Comparison of ENCODE assay signal across 8 cellular contexts in the genomic region with DNA sequence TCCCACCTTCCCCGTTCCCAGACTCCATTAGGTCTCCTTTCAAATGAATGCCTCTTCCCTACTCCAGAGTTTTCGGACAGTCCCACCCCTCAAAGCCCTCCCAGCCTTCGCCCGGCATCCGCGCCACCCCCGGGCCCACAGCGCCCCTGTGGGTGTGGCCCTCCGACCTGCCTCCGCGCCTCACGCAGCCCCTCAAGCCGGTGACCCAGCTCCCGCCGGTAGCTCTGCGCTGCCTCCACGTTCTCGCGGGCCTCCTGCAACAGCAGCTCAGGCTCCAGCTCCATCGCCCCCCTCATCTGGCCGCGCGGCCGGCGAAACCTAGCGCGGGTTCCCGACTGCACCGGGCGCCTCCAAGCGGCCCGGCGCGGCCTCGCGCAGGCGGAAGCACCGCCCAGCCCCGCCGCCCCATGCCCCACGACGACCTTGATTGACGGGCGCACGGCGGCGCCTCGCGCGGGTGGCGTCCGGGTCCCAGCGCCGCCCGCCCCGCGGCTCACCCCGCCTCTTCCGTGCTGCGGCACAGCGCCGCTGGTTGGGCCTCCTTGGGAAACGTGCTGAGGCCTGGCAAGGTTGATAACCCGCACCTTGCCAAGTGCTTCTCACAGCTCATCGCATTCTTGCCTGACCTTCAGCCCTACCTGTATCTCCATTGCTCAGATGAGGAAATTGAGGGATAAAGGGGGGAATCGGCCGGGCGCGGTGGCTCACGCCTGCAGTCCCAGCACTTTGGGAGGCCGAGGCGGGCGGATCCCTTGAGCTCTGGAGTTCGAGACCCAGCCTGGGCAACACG. TPM values are rescaled to one million over a fixed set of nuclear protein-coding genes. Genes with fewer than 3 reads are reported as not detected.
DNase-seq lines count a peak whose midpoint lies in the region; ATAC-seq and TF ChIP-seq lines count a peak whose summit lies in the region.

A gene with protein sequence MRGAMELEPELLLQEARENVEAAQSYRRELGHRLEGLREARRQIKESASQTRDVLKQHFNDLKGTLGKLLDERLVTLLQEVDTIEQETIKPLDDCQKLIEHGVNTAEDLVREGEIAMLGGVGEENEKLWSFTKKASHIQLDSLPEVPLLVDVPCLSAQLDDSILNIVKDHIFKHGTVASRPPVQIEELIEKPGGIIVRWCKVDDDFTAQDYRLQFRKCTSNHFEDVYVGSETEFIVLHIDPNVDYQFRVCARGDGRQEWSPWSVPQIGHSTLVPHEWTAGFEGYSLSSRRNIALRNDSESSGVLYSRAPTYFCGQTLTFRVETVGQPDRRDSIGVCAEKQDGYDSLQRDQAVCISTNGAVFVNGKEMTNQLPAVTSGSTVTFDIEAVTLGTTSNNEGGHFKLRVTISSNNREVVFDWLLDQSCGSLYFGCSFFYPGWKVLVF (minus strand): TSS at position 337 of the 790 bp plus-strand sequence. CDS start 41 bp downstream, at position 296.

- DNase-seq in Daoy (ENCODE audit: low read depth) (peak; percentile 96), GM23248 (peak; percentile 97), LHCN-M2 (ENCODE audit: low read depth) (peak; percentile 88), RPMI7951 (ENCODE audit: low read depth) (peak; percentile 88), fibroblast of lung (ENCODE audit: low read depth in 2 of 2) (peak; percentile 86 to 88)
- peak; percentile 90 for DNase-seq in activated T-helper 1 cell treated with anti-CD3 and anti-CD28 coated beads, Interleukin-12 subunit alpha, Interleukin-12 subunit beta, Interleukin-2, Interleukin-4 antibody, amounts not matched to agents 30 ng/mL and 10 ng/mL and 1 ng/mL, durations not matched to agents 14 hours and 24 hours and 36 hours (ENCODE audit: low spot score)
- DNase-seq in naive thymus-derived CD8-positive, alpha-beta T cell, result peak; percentile 86 to 94 (median 89)
- DNase-seq in stimulated activated naive B cell treated with anti-CD40 and anti-IgM and Interleukin-4, amounts not matched to agents 10 μg/mL and 1 μg/mL and 100 μg/mL, for 72 hours, result peak; percentile 91

- no peaks in the 10 kb centered on the region for H3K27me3 Mint-ChIP-seq in activated T-helper 1 cell treated with anti-CD3 and anti-CD28 coated beads, Interleukin-12 subunit alpha, Interleukin-12 subunit beta, Interleukin-2, Interleukin-4 antibody, amounts not matched to agents 30 ng/mL and 10 ng/mL and 1 ng/mL, durations not matched to agents 14 hours and 24 hours and 36 hours (ENCODE audit: insufficient read depth)
- no peaks in the 10 kb centered on the region for H3K27me3 Mint-ChIP-seq in naive thymus-derived CD8-positive, alpha-beta T cell
- no peaks in the 10 kb centered on the region for H3K27me3 Mint-ChIP-seq in stimulated activated naive B cell treated with anti-CD40 and anti-IgM and Interleukin-4, amounts not matched to agents 10 μg/mL and 1 μg/mL and 100 μg/mL, for 72 hours

- H3F3A ChIP-seq in GM23248 (ENCODE audit: insufficient read depth), result peaks cover 13% of the 10 kb centered on the region; the same call in 1 of the 2 replicates

- no peaks in the 10 kb centered on the region for H3K27me3 ChIP-seq in GM23248 (replicated peaks; ENCODE audit: insufficient read depth)
- H3K27me3 ChIP-seq in fibroblast of lung (ENCODE audit: control insufficient read depth, insufficient read depth, low read length), result no peaks in the 10 kb centered on the region

- TF ChIP-seq CTCF in fibroblast of lung (conservative IDR thresholded peaks at IDR 0.05 in 1 of 2, IDR thresholded peaks at IDR 0.05 in 1 of 2; ENCODE audit: low read depth in 1 of 2, low read length in 2 of 2), result peak in 1 of 2 donors; percentile 35

- peaks cover 30% of the 10 kb centered on the region for H3K4me1 Mint-ChIP-seq in activated T-helper 1 cell treated with anti-CD3 and anti-CD28 coated beads, Interleukin-12 subunit alpha, Interleukin-12 subunit beta, Interleukin-2, Interleukin-4 antibody, amounts not matched to agents 30 ng/mL and 10 ng/mL and 1 ng/mL, durations not matched to agents 14 hours and 24 hours and 36 hours (ENCODE audit: low read depth)
- H3K4me1 Mint-ChIP-seq in naive thymus-derived CD8-positive, alpha-beta T cell, result peaks cover 15 to 42% (median 31%) of the 10 kb centered on the region in 4 donors
- peaks cover 19 to 40% of the 10 kb centered on the region in 2 donors for H3K4me1 Mint-ChIP-seq in stimulated activated naive B cell treated with anti-CD40 and anti-IgM and Interleukin-4, amounts not matched to agents 10 μg/mL and 1 μg/mL and 100 μg/mL, for 72 hours

- H3K9ac ChIP-seq in GM23248, result peak within 1 kb of the TSS; percentile 88
- H3K9ac ChIP-seq in fibroblast of lung (ENCODE audit: insufficient read depth, low read length), result peak within 1 kb of the TSS; percentile 84

- no peaks in the 10 kb centered on the region for H3K9me3 ChIP-seq in GM23248 (ENCODE audit: low read depth)
- H3K9me3 ChIP-seq in fibroblast of lung (ENCODE audit: control insufficient read depth, insufficient read depth, low read depth, low read length), result no peaks in the 10 kb centered on the region

- H2AFZ ChIP-seq in GM23248 (peak within 1 kb of the TSS; percentile 99), fibroblast of lung (ENCODE audit: low read length) (peak within 1 kb of the TSS; percentile 98)

- H3K9me3 Mint-ChIP-seq in activated T-helper 1 cell treated with anti-CD3 and anti-CD28 coated beads, Interleukin-12 subunit alpha, Interleukin-12 subunit beta, Interleukin-2, Interleukin-4 antibody, amounts not matched to agents 30 ng/mL and 10 ng/mL and 1 ng/mL, durations not matched to agents 14 hours and 24 hours and 36 hours, result no peaks in the 10 kb centered on the region
- H3K9me3 Mint-ChIP-seq in naive thymus-derived CD8-positive, alpha-beta T cell, result no peaks in the 10 kb centered on the region
- no peaks in the 10 kb centered on the region for H3K9me3 Mint-ChIP-seq in stimulated activated naive B cell treated with anti-CD40 and anti-IgM and Interleukin-4, amounts not matched to agents 10 μg/mL and 1 μg/mL and 100 μg/mL, for 72 hours

- H3K4me3 ChIP-seq in GM23248 (peak within 1 kb of the TSS; percentile 97), fibroblast of lung (replicated peaks in 1 of 4; ENCODE audit: control extremely low read depth in 1 of 4, insufficient read depth in 1 of 4, low read depth in 3 of 4, low read length in 4 of 4) (peak within 1 kb of the TSS; percentile 54 to 94 (median 78))

- H3K27ac ChIP-seq in GM23248 (peak within 1 kb of the TSS; percentile 55), fibroblast of lung (ENCODE audit: insufficient read depth, low read length) (peak within 1 kb of the TSS; percentile 71)

- ATAC-seq in naive thymus-derived CD8-positive, alpha-beta T cell, result peak; percentile 89 to 95
- peak; percentile 95 to 96 for ATAC-seq in stimulated activated naive B cell treated with anti-CD40 and anti-IgM and Interleukin-4, amounts not matched to agents 10 μg/mL and 1 μg/mL and 100 μg/mL, for 72 hours (replicated peaks)

- WGBS in GM23248 (ENCODE audit: low coverage in 1 of 2, low lambda C conversion rate in 2 of 2, missing lambda C conversion rate in 2 of 2), 2 experiments, result 5 to 11% methylated on average over 46 to 59 of the region's 75 CpGs

- H3K36me3 ChIP-seq in GM23248 (ENCODE audit: low read depth), result no peaks in the 10 kb centered on the region
- H3K36me3 ChIP-seq in fibroblast of lung (ENCODE audit: control insufficient read depth, insufficient read depth, low read length), result no peaks in the 10 kb centered on the region

- H3K27ac Mint-ChIP-seq in activated T-helper 1 cell treated with anti-CD3 and anti-CD28 coated beads, Interleukin-12 subunit alpha, Interleukin-12 subunit beta, Interleukin-2, Interleukin-4 antibody, amounts not matched to agents 30 ng/mL and 10 ng/mL and 1 ng/mL, durations not matched to agents 14 hours and 24 hours and 36 hours, result peak within 1 kb of the TSS; percentile 89
- H3K27ac Mint-ChIP-seq in naive thymus-derived CD8-positive, alpha-beta T cell, result peak within 1 kb of the TSS; percentile 88 to 98 (median 95)
- H3K27ac Mint-ChIP-seq in stimulated activated naive B cell treated with anti-CD40 and anti-IgM and Interleukin-4, amounts not matched to agents 10 μg/mL and 1 μg/mL and 100 μg/mL, for 72 hours, result peak within 1 kb of the TSS; percentile 95

- H3K4me1 ChIP-seq in GM23248 (ENCODE audit: insufficient read depth) (peaks cover 12% of the 10 kb centered on the region), fibroblast of lung (ENCODE audit: control insufficient read depth, extremely low read depth, insufficient read depth, low read length) (no peaks in the 10 kb centered on the region)

- H3K79me2 ChIP-seq in GM23248 (ENCODE audit: insufficient read depth) (peaks cover 48% of the 10 kb centered on the region), fibroblast of lung (ENCODE audit: control insufficient read depth, insufficient read depth, low read length) (peaks cover 38% of the 10 kb centered on the region)

- H3K4me2 ChIP-seq in GM23248 (ENCODE audit: unreplicated experiment), result peak within 1 kb of the TSS; percentile 80
- peak within 1 kb of the TSS; percentile 92 for H3K4me2 ChIP-seq in fibroblast of lung (ENCODE audit: extremely low read depth, insufficient read depth, low read length)

- H3K36me3 Mint-ChIP-seq in activated T-helper 1 cell treated with anti-CD3 and anti-CD28 coated beads, Interleukin-12 subunit alpha, Interleukin-12 subunit beta, Interleukin-2, Interleukin-4 antibody, amounts not matched to agents 30 ng/mL and 10 ng/mL and 1 ng/mL, durations not matched to agents 14 hours and 24 hours and 36 hours (ENCODE audit: low read depth), result peaks cover 12% of the 10 kb centered on the region
- H3K36me3 Mint-ChIP-seq in naive thymus-derived CD8-positive, alpha-beta T cell, result peaks cover 2 to 13% (median 11%) of the 10 kb centered on the region in 3 donors
- H3K36me3 Mint-ChIP-seq in stimulated activated naive B cell treated with anti-CD40 and anti-IgM and Interleukin-4, amounts not matched to agents 10 μg/mL and 1 μg/mL and 100 μg/mL, for 72 hours, result peaks cover 2 to 7% of the 10 kb centered on the region in 2 donors

- no peaks in the 10 kb centered on the region for H3K9me2 ChIP-seq in GM23248 (ENCODE audit: insufficient read depth)

- POLR2A ChIA-PET in naive thymus-derived CD8-positive, alpha-beta T cell (lab: Charles Lee), result interaction anchor here (0.6 to 11.3 kb wide), 10 partner anchors 18 to 501 kb away, joined by 3 to 413 read pairs (median 4); a partner anchor contains a TSS

- H4K20me1 ChIP-seq in GM23248 (ENCODE audit: insufficient read depth) (no peaks in the 10 kb centered on the region), fibroblast of lung (ENCODE audit: control insufficient read depth, extremely low read depth, insufficient read depth, low read length) (no peaks in the 10 kb centered on the region)

- in situ Hi-C loops in GM23248 (cut with MboI), result no loop called here

- peak within 1 kb of the TSS; percentile 100 for H3K4me3 Mint-ChIP-seq in activated T-helper 1 cell treated with anti-CD3 and anti-CD28 coated beads, Interleukin-12 subunit alpha, Interleukin-12 subunit beta, Interleukin-2, Interleukin-4 antibody, amounts not matched to agents 30 ng/mL and 10 ng/mL and 1 ng/mL, durations not matched to agents 14 hours and 24 hours and 36 hours
- peak within 1 kb of the TSS; percentile 86 to 100 (median 98) for H3K4me3 Mint-ChIP-seq in naive thymus-derived CD8-positive, alpha-beta T cell
- H3K4me3 Mint-ChIP-seq in stimulated activated naive B cell treated with anti-CD40 and anti-IgM and Interleukin-4, amounts not matched to agents 10 μg/mL and 1 μg/mL and 100 μg/mL, for 72 hours, result peak within 1 kb of the TSS; percentile 87 to 95

- intact Hi-C loops in activated T-helper 1 cell treated with anti-CD3 and anti-CD28 coated beads, Interleukin-12 subunit alpha, Interleukin-12 subunit beta, Interleukin-2, Interleukin-4 antibody, amounts not matched to agents 30 ng/mL and 10 ng/mL and 1 ng/mL, durations not matched to agents 14 hours and 24 hours and 36 hours (cut with micrococcal nuclease), result loop anchor here (1.0 to 10.0 kb wide), 7 partner anchors 8 to 710 kb away; a partner anchor contains a TSS

RNA-seq across cellular contexts. Expression of the gene that starts here (rescaled TPM):
- 28.2 and 32.5 TPM in 2 replicates for total RNA-seq in Daoy (2014; rRNA removed; shearing (Covaris generic))
- total RNA-seq in GM23248 (2014; rRNA removed; shearing (Covaris generic)), result 14.4 and 18.6 TPM in 2 replicates
- 13.2 and 13.6 TPM in 2 replicates for polyA plus RNA-seq in GM23248 (2016; fragmentation: Nextera tagmentation; extraction: Ambion mirVana)
- 12.9 and 14.5 TPM in 2 replicates for total RNA-seq in LHCN-M2 (2014; rRNA removed)
- 4.5 TPM for polyA plus RNA-seq in LHCN-M2 (2012)
- 14.9 and 17.1 TPM in 2 replicates for total RNA-seq in RPMI7951 (2014; rRNA removed; shearing (Covaris generic))
- 45.6 and 49.5 TPM in 2 replicates for total RNA-seq in activated T-helper 1 cell treated with anti-CD3 and anti-CD28 coated beads, Interleukin-12 subunit alpha, Interleukin-12 subunit beta, Interleukin-2, Interleukin-4 antibody, amounts not matched to agents 30 ng/mL and 10 ng/mL and 1 ng/mL, durations not matched to agents 14 hours and 24 hours and 36 hours
- 14.1 and 16.7 TPM in 2 replicates for total RNA-seq in fibroblast of lung
- polyA plus RNA-seq in fibroblast of lung, result 12.6 and 13.9 TPM in 2 replicates
- polyA plus RNA-seq in fibroblast of lung (2012), result 8.1 and 10.1 TPM in 2 replicates
- 2.5 and 3.5 TPM in 2 replicates for polyA minus RNA-seq in fibroblast of lung (ENCODE audit: low replicate concordance)
- total RNA-seq in naive thymus-derived CD8-positive, alpha-beta T cell, result 100 to 1,000 TPM; 128 to 138 TPM
- polyA plus RNA-seq in naive thymus-derived CD8-positive, alpha-beta T cell, result 100 to 1,000 TPM; 134 to 198 (median 182) TPM

Comparison
In these comparisons a context has a peak if more than half of its experiments do, and no peak if none do; other contexts are left out.
1. Peak in every context shown above with its lines: DNase-seq, ATAC-seq, H3K4me3 ChIP-seq and H3K27ac ChIP-seq.